In genomic region chr17:74639704-74640142, GRCh38 we compare ENCODE assay signal across 12 cellular contexts. TPM values are rescaled to one million over a fixed set of nuclear protein-coding genes. Genes with fewer than 3 reads are reported as not detected.
DNase-seq lines count a peak whose midpoint lies in the region; ATAC-seq and TF ChIP-seq lines count a peak whose summit lies in the region.
"Had no signal": no experiment of that assay in that cellular context is flagged by ENCODE, and none has a peak within 500 bp of the region (broad histone marks: within the 10 kb centered on the region; RNA-seq: fewer than 3 reads in every experiment).

No MANE protein-coding gene starts in this region.

- H2BK15ac ChIP-seq in mesenchymal stem cell (ENCODE audit: low read depth, poor library complexity, severe bottlenecking), result no peak overlapping the region

- H3K23ac ChIP-seq in mesenchymal stem cell (ENCODE audit: low read length in 2 of 2), result no peak overlapping the region

- no peak overlapping the region for H2AFZ ChIP-seq in mesenchymal stem cell (ENCODE audit: low read depth, low read length)

- no peak overlapping the region for H3K4ac ChIP-seq in mesenchymal stem cell (ENCODE audit: low read depth in 1 of 2, low read length in 2 of 2)

- H3K18ac ChIP-seq in mesenchymal stem cell (ENCODE audit: low read depth in 1 of 2, low read length in 2 of 2), result no peak overlapping the region

- H3K4me3 Mint-ChIP-seq in IgD-negative memory B cell, result peak overlapping the region; percentile 25 to 86 (median 72)
- peak overlapping the region; percentile 48 for H3K4me3 Mint-ChIP-seq in T-helper 2 cell treated with Interferon-gamma antibody and Interleukin-4, amounts not matched to agents 5 μg/mL and 100 μg/mL, for 36 hours

- H3K9me3 Mint-ChIP-seq in IgD-negative memory B cell, result peaks cover 0 to 1% (median 0%) of the 10 kb centered on the region in 3 donors
- H3K9me3 Mint-ChIP-seq in T-helper 2 cell treated with Interferon-gamma antibody and Interleukin-4, amounts not matched to agents 5 μg/mL and 100 μg/mL, for 36 hours, result no peaks in the 10 kb centered on the region
- H3K9me3 Mint-ChIP-seq: naive thymus-derived CD8-positive, alpha-beta T cell had no signal

- no peaks in the 10 kb centered on the region for H3K4me1 ChIP-seq in mucosa of descending colon (ENCODE audit: low read depth)
- no peaks in the 10 kb centered on the region for H3K4me1 ChIP-seq in mesenchymal stem cell (ENCODE audit: control insufficient read depth, insufficient read depth, low read depth, low read length)
- no peaks in the 10 kb centered on the region for H3K4me1 ChIP-seq in testis

- no peak overlapping the region for H3K14ac ChIP-seq in mesenchymal stem cell (ENCODE audit: low read length in 2 of 2)

- no peaks in the 10 kb centered on the region for H3K36me3 Mint-ChIP-seq in IgD-negative memory B cell
- H3K36me3 Mint-ChIP-seq in T-helper 2 cell treated with Interferon-gamma antibody and Interleukin-4, amounts not matched to agents 5 μg/mL and 100 μg/mL, for 36 hours (ENCODE audit: low read depth), result no peaks in the 10 kb centered on the region
- H3K36me3 Mint-ChIP-seq: naive thymus-derived CD8-positive, alpha-beta T cell had no signal

- H3K4me3 ChIP-seq in mucosa of descending colon, result no peak overlapping the region
- H3K4me3 ChIP-seq in mesenchymal stem cell (ENCODE audit: insufficient read depth in 1 of 2, low read depth in 1 of 2, low read length in 2 of 2), result no peak overlapping the region
- no peak overlapping the region for H3K4me3 ChIP-seq in testis

- H3K4me2 ChIP-seq in mesenchymal stem cell (ENCODE audit: low read length, poor library complexity, severe bottlenecking), result no peak overlapping the region

- no peak overlapping the region for H2BK5ac ChIP-seq in mesenchymal stem cell (ENCODE audit: low read depth, low read length, poor library complexity, severe bottlenecking)

- no peak for TF ChIP-seq CTCF in mucosa of descending colon (IDR thresholded peaks at IDR 0.05)
- no peak for TF ChIP-seq CTCF in testis (IDR thresholded peaks at IDR 0.05)

- H3K9me3 ChIP-seq in mucosa of descending colon (no peaks in the 10 kb centered on the region), mesenchymal stem cell (ENCODE audit: control insufficient read depth, low read length) (no peaks in the 10 kb centered on the region), testis (no peaks in the 10 kb centered on the region)

- no peak overlapping the region for H2BK120ac ChIP-seq in mesenchymal stem cell (ENCODE audit: low read depth, low read length)

- H3K27me3 ChIP-seq in mesenchymal stem cell (ENCODE audit: control insufficient read depth in 1 of 2, insufficient read depth in 1 of 2, low read length in 2 of 2) (peaks cover 22 to 71% of the 10 kb centered on the region in 2 experiments), testis (no peaks in the 10 kb centered on the region)

- H3K27me3 Mint-ChIP-seq in IgD-negative memory B cell, result peaks cover 15% of the 10 kb centered on the region
- peaks cover 83% of the 10 kb centered on the region for H3K27me3 Mint-ChIP-seq in T-helper 2 cell treated with Interferon-gamma antibody and Interleukin-4, amounts not matched to agents 5 μg/mL and 100 μg/mL, for 36 hours (ENCODE audit: low read depth)

- intact Hi-C loops in mucosa of descending colon (cut with DNase I, micrococcal nuclease) (no loop called here), testis (cut with DNase I; ENCODE audit: low total_unique reads) (no loop called here)

- no peak overlapping the region for H3K9ac ChIP-seq in mesenchymal stem cell (ENCODE audit: low read length)

- no peak for TF ChIP-seq POLR2A in testis (IDR thresholded peaks at IDR 0.05)

- peak; percentile 29 for ATAC-seq in mucosa of descending colon
- ATAC-seq: naive thymus-derived CD8-positive, alpha-beta T cell had no signal

- H3K4me1 Mint-ChIP-seq in IgD-negative memory B cell, result peaks cover 56 to 59% (median 59%) of the 10 kb centered on the region in 3 donors
- peaks cover 19% of the 10 kb centered on the region for H3K4me1 Mint-ChIP-seq in T-helper 2 cell treated with Interferon-gamma antibody and Interleukin-4, amounts not matched to agents 5 μg/mL and 100 μg/mL, for 36 hours (ENCODE audit: low read depth)

- no peak overlapping the region for H4K8ac ChIP-seq in mesenchymal stem cell (ENCODE audit: low read length)

- H2AK5ac ChIP-seq in mesenchymal stem cell (ENCODE audit: low read length, severe bottlenecking), result no peak overlapping the region

- H3K79me1 ChIP-seq in mesenchymal stem cell (replicated peaks; ENCODE audit: low read length, poor library complexity, severe bottlenecking), result no peaks in the 10 kb centered on the region

- no peak overlapping the region for H2BK12ac ChIP-seq in mesenchymal stem cell (ENCODE audit: low read length in 2 of 2)

- DNase-seq in GDM1 (lab: John Stamatoyannopoulos, UW) (peak; percentile 17), mucosa of descending colon (no peak), mesenchymal stem cell (no peak), testis (no peak)
- no peak for DNase-seq in T-helper 2 cell treated with Interferon-gamma antibody and Interleukin-4, amounts not matched to agents 5 μg/mL and 100 μg/mL, for 36 hours (ENCODE audit: low spot score)
- DNase-seq in stimulated activated naive CD4-positive, alpha-beta T cell (lab: John Stamatoyannopoulos, UW), result no peak
- DNase-seq: DMS79 treated with DMSO at 0.1 percent for 48 hours; GOT3; naive thymus-derived CD8-positive, alpha-beta T cell; NCI-H1092 had no signal

- WGBS in mesenchymal stem cell, result 79% methylated on average over 10 of the region's 10 CpGs
- 81 to 84% methylated on average over 10 of the region's 10 CpGs for WGBS in testis, 2 donors

- H3K27ac ChIP-seq in mesenchymal stem cell (ENCODE audit: low read length, poor library complexity, severe bottlenecking) (no peak overlapping the region), testis (no peak overlapping the region)

- H3K36me3 ChIP-seq in mucosa of descending colon (ENCODE audit: low read depth), result no peaks in the 10 kb centered on the region
- no peaks in the 10 kb centered on the region for H3K36me3 ChIP-seq in mesenchymal stem cell (ENCODE audit: control insufficient read depth in 1 of 2, insufficient read depth in 2 of 2, low read depth in 1 of 2, low read length in 2 of 2)
- H3K36me3 ChIP-seq in testis (ENCODE audit: low read depth, missing control alignments), result no peaks in the 10 kb centered on the region

- peak overlapping the region in 1 of 3 donors; percentile 87 for H3K27ac Mint-ChIP-seq in IgD-negative memory B cell
- no peak overlapping the region for H3K27ac Mint-ChIP-seq in T-helper 2 cell treated with Interferon-gamma antibody and Interleukin-4, amounts not matched to agents 5 μg/mL and 100 μg/mL, for 36 hours

- H4K91ac ChIP-seq in mesenchymal stem cell (ENCODE audit: low read length), result no peak overlapping the region

RNA-seq across cellular contexts. Expression of gene CD300E, which starts 16.2 kb away (rescaled TPM):
- 0.11 TPM for polyA plus RNA-seq in IgD-negative memory B cell
- under 1 TPM in 2 of 3 donors, not detected in 1; 0.47 to 0.53 TPM for total RNA-seq in mucosa of descending colon
- polyA plus RNA-seq in mesenchymal stem cell (2013, experiment 1 of 2), result not detected
- polyA plus RNA-seq in mesenchymal stem cell (2013, experiment 2 of 2), result not detected
- total RNA-seq in testis, result under 1 TPM in 1 of 2 donors, not detected in 1; 0.31 TPM
- polyA plus RNA-seq in testis (ENCODE audit: insufficient read depth, low read depth, low replicate concordance), result 0.45 TPM
- total RNA-seq: naive thymus-derived CD8-positive, alpha-beta T cell had no signal

RNA-seq across cellular contexts. Expression of gene CD300LD, which starts 47.6 kb away (rescaled TPM):
- polyA plus RNA-seq in IgD-negative memory B cell (not detected), testis (ENCODE audit: insufficient read depth, low read depth, low replicate concordance) (0.41 TPM)
- total RNA-seq in mucosa of descending colon (not detected), testis (not detected)
- polyA plus RNA-seq in mesenchymal stem cell (2013, experiment 1 of 2), result not detected
- polyA plus RNA-seq in mesenchymal stem cell (2013, experiment 2 of 2), result not detected
- total RNA-seq: naive thymus-derived CD8-positive, alpha-beta T cell had no signal
- polyA plus RNA-seq: adipose tissue; naive thymus-derived CD8-positive, alpha-beta T cell had no signal
